In genomic region chr6:27807415-27808241, GRCh38 we compare ENCODE assay signal across 8 cellular contexts.
A peak's percentile ranks its signal among the peaks of the same experiment; 100 is the strongest.
DNase-seq lines count a peak whose midpoint lies in the region; ATAC-seq, FAIRE-seq and TF ChIP-seq lines count a peak whose summit lies in the region.
"Not testable (repeated sequence)": the region's sequence is repeated elsewhere in the genome, so short reads cannot be mapped to it uniquely, and the experiment has no call there.

No MANE protein-coding gene starts in this region.

- H3K27me3 ChIP-seq in spleen (replicated peaks in 1 of 7) = not testable (repeated sequence)

- ATAC-seq in GM19395 (IDR thresholded peaks at IDR 0.05; ENCODE audit: unreplicated experiment) (peak; percentile 65), HG03442 (IDR thresholded peaks at IDR 0.05; ENCODE audit: unreplicated experiment) (peak; percentile 68)

- H3K9ac ChIP-seq in kidney (ENCODE audit: low read length in 2 of 2) = not testable (repeated sequence)

- H3K9me3 ChIP-seq in kidney (ENCODE audit: control insufficient read depth in 1 of 2, low read length in 2 of 2); spleen: not testable (repeated sequence)

- DNase-seq in CD14-positive monocyte (ENCODE audit: low spot score) = peak; percentile 79
- peak; percentile 96 to 97 for DNase-seq in NCI-H526 (lab: John Stamatoyannopoulos, UW)
- peak; percentile 48 for DNase-seq in activated CD4-positive, alpha-beta T cell treated with anti-CD3 and anti-CD28 coated beads for 1 hour
- DNase-seq in kidney = peak; percentile 83
- DNase-seq in spleen = peak; percentile 92

- H3K36me3 Mint-ChIP-seq in CD14-positive monocyte = not testable (repeated sequence)

- not testable (repeated sequence) for H3K9me3 Mint-ChIP-seq in CD14-positive monocyte

- H3K27me3 Mint-ChIP-seq in CD14-positive monocyte (ENCODE audit: low read depth in 3 of 3) = not testable (repeated sequence)

- H3K4me3 ChIP-seq in kidney (ENCODE audit: low read length in 2 of 2) (peak overlapping the region; percentile 62 to 69), spleen (peak overlapping the region; percentile 20 to 82 (median 52))

- peak overlapping the region; percentile 97 to 98 for H3K4me3 Mint-ChIP-seq in CD14-positive monocyte

- WGBS in spleen, 5 donors = 0 to 1% (median 1%) methylated on average over 41 to 44 of the region's 44 CpGs

- H3K27ac ChIP-seq in kidney (ENCODE audit: low read depth in 2 of 2, low read length in 2 of 2) = peak overlapping the region; percentile 59 to 66
- peak overlapping the region; percentile 87 to 99 (median 98) for H3K27ac ChIP-seq in spleen

- intact Hi-C loops in CD14-positive monocyte (cut with micrococcal nuclease) = loop anchor here in 1 of 2 donors (5.0 kb wide), 2 partner anchors 50 to 85 kb away; a partner anchor contains a TSS
- intact Hi-C loops in kidney (cut with DNase I); spleen (cut with DNase I; ENCODE audit: low total_unique reads): not testable (repeated sequence)

- not testable (repeated sequence) for H3K36me3 ChIP-seq in kidney (ENCODE audit: control insufficient read depth in 1 of 2, insufficient read depth in 2 of 2, low read length in 2 of 2); spleen

- TF ChIP-seq CTCF in CD14-positive monocyte (IDR thresholded peaks at IDR 0.05); kidney (IDR thresholded peaks at IDR 0.05; ENCODE audit: borderline replicate concordance, extremely low read depth, insufficient read depth); spleen (IDR thresholded peaks at IDR 0.05 in 8 of 11, conservative IDR thresholded peaks at IDR 0.05 in 3 of 11): not testable (repeated sequence)

- peak overlapping the region; percentile 93 to 99 (median 96) for H3K27ac Mint-ChIP-seq in CD14-positive monocyte

- FAIRE-seq in colon (lab: Jason Lieb, UNC) (peak; percentile 95), kidney (lab: Jason Lieb, UNC) (peak; percentile 81)

- H3K4me1 ChIP-seq in kidney (ENCODE audit: control insufficient read depth in 1 of 2, insufficient read depth in 1 of 2, low read depth in 1 of 2, low read length in 2 of 2) = not testable (repeated sequence)
- peaks cover 3 to 47% (median 41%) of the 10 kb centered on the region in 6 donors for H3K4me1 ChIP-seq in spleen

- TF ChIP-seq POLR2A in spleen (IDR thresholded peaks at IDR 0.05) = peak; percentile 33 to 96 (median 74)

- peaks cover 39% of the 10 kb centered on the region for H3K4me1 Mint-ChIP-seq in CD14-positive monocyte

Comparison
In these comparisons a context has a peak if more than half of its experiments do, and no peak if none do; other contexts are left out.
1. Peak in every context shown above with its lines: DNase-seq, ATAC-seq, H3K4me3 ChIP-seq and H3K27ac ChIP-seq.